In the genomic region with DNA sequence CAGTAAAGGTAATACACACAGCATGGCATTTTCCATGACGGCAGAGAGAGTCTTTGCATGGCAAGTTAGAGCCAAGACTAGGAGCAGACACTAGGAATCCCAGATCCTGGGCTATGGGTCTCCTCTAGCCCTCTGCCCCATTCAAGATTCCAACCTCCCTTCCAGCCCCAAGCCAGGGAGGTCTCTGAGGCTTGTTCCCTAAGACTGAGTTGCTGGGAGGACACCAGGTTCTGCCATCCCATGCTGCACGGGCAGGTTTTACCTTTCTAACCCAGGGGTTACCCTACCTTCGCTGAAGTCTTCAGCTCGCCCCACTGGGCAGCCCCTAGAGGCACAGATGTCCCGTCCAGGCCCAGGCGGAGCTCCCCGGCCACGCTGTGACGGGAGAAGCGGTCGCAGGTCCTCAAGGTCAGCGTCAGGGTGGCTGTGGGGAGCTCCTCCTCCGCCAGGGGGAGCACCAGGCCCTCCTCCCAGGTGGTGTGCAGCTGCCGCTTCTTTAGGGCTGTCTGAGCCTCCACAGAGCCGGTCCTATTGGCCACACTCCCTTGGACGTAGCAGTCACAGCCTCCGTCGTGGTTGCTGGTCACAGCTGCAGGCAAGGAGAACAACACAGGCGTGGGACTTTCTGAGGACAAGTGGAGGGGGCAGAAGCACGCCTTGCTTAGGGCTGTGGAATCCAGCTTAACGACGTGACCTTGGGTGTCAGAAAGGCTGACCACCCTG, we compare ENCODE assay signal across 8 cellular contexts. TPM values are rescaled to one million over a fixed set of nuclear protein-coding genes. Genes with fewer than 3 reads are reported as not detected.
DNase-seq lines count a peak whose midpoint lies in the region; ATAC-seq and TF ChIP-seq lines count a peak whose summit lies in the region.

No MANE protein-coding gene starts in this region.

- DNase-seq in 8988T = peak; percentile 83
- DNase-seq in MV-4-11 (lab: John Stamatoyannopoulos, UW) = peak; percentile 26
- DNase-seq in activated naive CD8-positive, alpha-beta T cell treated with anti-CD3 and anti-CD28 coated beads, Interleukin-2, amount 10 ng/mL, durations not matched to agents 7 days and 5 days = peak; percentile 50
- peak; percentile 95 for DNase-seq in iPS-NIHi7 (ENCODE audit: extremely low spot score)
- DNase-seq in stimulated activated naive B cell treated with anti-CD40 and anti-IgM and Interleukin-4, amounts not matched to agents 10 μg/mL and 1 μg/mL and 100 μg/mL, for 72 hours = peak; percentile 17
- DNase-seq in occipital lobe (lab: John Stamatoyannopoulos, UW) = no peak
- DNase-seq in nucleus accumbens (lab: John Stamatoyannopoulos, UW) = no peak

- no peak overlapping the region for H3K4me3 Mint-ChIP-seq in activated naive CD8-positive, alpha-beta T cell treated with anti-CD3 and anti-CD28 coated beads, Interleukin-2, amount 10 ng/mL, durations not matched to agents 7 days and 5 days
- H3K4me3 Mint-ChIP-seq in stimulated activated naive B cell treated with anti-CD40 and anti-IgM and Interleukin-4, amounts not matched to agents 10 μg/mL and 1 μg/mL and 100 μg/mL, for 72 hours = no peak overlapping the region

- H3K27me3 Mint-ChIP-seq in activated naive CD8-positive, alpha-beta T cell treated with anti-CD3 and anti-CD28 coated beads, Interleukin-2, amount 10 ng/mL, durations not matched to agents 7 days and 5 days = peaks cover 17% of the 10 kb centered on the region
- peaks cover 25 to 42% of the 10 kb centered on the region in 2 donors for H3K27me3 Mint-ChIP-seq in stimulated activated naive B cell treated with anti-CD40 and anti-IgM and Interleukin-4, amounts not matched to agents 10 μg/mL and 1 μg/mL and 100 μg/mL, for 72 hours

- peaks cover 3% of the 10 kb centered on the region for H3K4me1 Mint-ChIP-seq in activated naive CD8-positive, alpha-beta T cell treated with anti-CD3 and anti-CD28 coated beads, Interleukin-2, amount 10 ng/mL, durations not matched to agents 7 days and 5 days
- peaks cover 4 to 7% of the 10 kb centered on the region in 2 donors for H3K4me1 Mint-ChIP-seq in stimulated activated naive B cell treated with anti-CD40 and anti-IgM and Interleukin-4, amounts not matched to agents 10 μg/mL and 1 μg/mL and 100 μg/mL, for 72 hours

- no peak overlapping the region for H3K27ac Mint-ChIP-seq in activated naive CD8-positive, alpha-beta T cell treated with anti-CD3 and anti-CD28 coated beads, Interleukin-2, amount 10 ng/mL, durations not matched to agents 7 days and 5 days
- H3K27ac Mint-ChIP-seq in stimulated activated naive B cell treated with anti-CD40 and anti-IgM and Interleukin-4, amounts not matched to agents 10 μg/mL and 1 μg/mL and 100 μg/mL, for 72 hours = no peak overlapping the region

- H3K36me3 Mint-ChIP-seq in activated naive CD8-positive, alpha-beta T cell treated with anti-CD3 and anti-CD28 coated beads, Interleukin-2, amount 10 ng/mL, durations not matched to agents 7 days and 5 days = no peaks in the 10 kb centered on the region
- no peaks in the 10 kb centered on the region for H3K36me3 Mint-ChIP-seq in stimulated activated naive B cell treated with anti-CD40 and anti-IgM and Interleukin-4, amounts not matched to agents 10 μg/mL and 1 μg/mL and 100 μg/mL, for 72 hours

- peak; percentile 68 for TF ChIP-seq CTCF in GM12874 (IDR thresholded peaks at IDR 0.05; ENCODE audit: insufficient read depth, low read depth, low read length)

- POLR2A ChIA-PET in activated naive CD8-positive, alpha-beta T cell treated with anti-CD3 and anti-CD28 coated beads, Interleukin-2, amount 10 ng/mL, durations not matched to agents 7 days and 5 days (lab: Charles Lee) = no interaction called here

- H3K9me3 Mint-ChIP-seq in activated naive CD8-positive, alpha-beta T cell treated with anti-CD3 and anti-CD28 coated beads, Interleukin-2, amount 10 ng/mL, durations not matched to agents 7 days and 5 days = no peaks in the 10 kb centered on the region
- peaks cover 0 to 2% of the 10 kb centered on the region in 2 donors for H3K9me3 Mint-ChIP-seq in stimulated activated naive B cell treated with anti-CD40 and anti-IgM and Interleukin-4, amounts not matched to agents 10 μg/mL and 1 μg/mL and 100 μg/mL, for 72 hours

- ATAC-seq in activated naive CD8-positive, alpha-beta T cell treated with anti-CD3 and anti-CD28 coated beads, Interleukin-2, amount 10 ng/mL, durations not matched to agents 7 days and 5 days (ENCODE audit: low read depth) = no peak
- peak; percentile 73 to 79 for ATAC-seq in stimulated activated naive B cell treated with anti-CD40 and anti-IgM and Interleukin-4, amounts not matched to agents 10 μg/mL and 1 μg/mL and 100 μg/mL, for 72 hours (replicated peaks)

RNA-seq across cellular contexts. Expression of a gene that starts 33.8 kb away (rescaled TPM):
- not detected for total RNA-seq in activated naive CD8-positive, alpha-beta T cell treated with anti-CD3 and anti-CD28 coated beads, Interleukin-2, amount 10 ng/mL, durations not matched to agents 7 days and 5 days
- total RNA-seq in occipital lobe = 219 TPM

Comparison
In these comparisons a context has a peak if more than half of its experiments do, and no peak if none do; other contexts are left out.
1. DNase-seq: peak in 8988T (single experiment), MV-4-11 (single experiment), activated naive CD8-positive, alpha-beta T cell treated with anti-CD3 and anti-CD28 coated beads, Interleukin-2, amount 10 ng/mL, durations not matched to agents 7 days and 5 days (single experiment), iPS-NIHi7 (single experiment) and stimulated activated naive B cell treated with anti-CD40 and anti-IgM and Interleukin-4, amounts not matched to agents 10 μg/mL and 1 μg/mL and 100 μg/mL, for 72 hours (single experiment); none in occipital lobe (single experiment) and nucleus accumbens (0 of 56).
2. RNA of a gene that starts 33.8 kb away (total RNA-seq): 219 TPM in occipital lobe (single experiment); not detected in activated naive CD8-positive, alpha-beta T cell treated with anti-CD3 and anti-CD28 coated beads, Interleukin-2, amount 10 ng/mL, durations not matched to agents 7 days and 5 days; every median in the first group is over 100 times any median in the second.